10 cellular contexts compared by ENCODE assay signal in the genomic region with DNA sequence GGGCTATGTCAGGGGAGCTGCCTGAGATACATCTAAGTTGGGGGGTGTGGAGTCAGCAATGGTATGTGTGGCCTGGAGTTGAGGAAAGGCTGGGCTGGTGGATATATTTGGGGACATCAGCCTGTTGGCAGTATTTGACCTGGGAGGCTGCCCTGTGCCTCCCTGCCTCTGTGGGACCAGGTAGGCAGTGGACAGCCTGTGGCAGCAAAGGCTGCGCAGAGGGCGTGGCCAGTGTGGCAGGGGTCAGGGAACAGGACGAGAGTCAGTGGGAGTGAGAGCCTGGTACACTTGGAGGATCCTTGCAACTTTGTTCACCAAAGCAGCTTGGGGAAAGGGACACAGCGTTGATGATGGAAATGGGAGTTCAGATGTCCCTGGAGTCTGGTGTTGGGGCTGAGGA. TPM values are rescaled to one million over a fixed set of nuclear protein-coding genes. Genes with fewer than 3 reads are reported as not detected.
DNase-seq lines count a peak whose midpoint lies in the region; ATAC-seq and TF ChIP-seq lines count a peak whose summit lies in the region.
"Had no signal": no experiment of that assay in that cellular context is flagged by ENCODE, and none has a peak within 500 bp of the region (broad histone marks: within the 10 kb centered on the region; RNA-seq: fewer than 3 reads in every experiment).

No MANE protein-coding gene starts in this region.

- ATAC-seq in heart right ventricle (no peak), upper lobe of right lung (no peak)
- ATAC-seq in natural killer cell treated with Interleukin-12 subunit alpha and Interleukin-12 subunit beta and Interleukin-15 and Interleukin-18, amount 100 ng/mL, for 72 hours: no peak

- H3K9me3 ChIP-seq in heart right ventricle: no peaks in the 10 kb centered on the region
- H3K9me3 ChIP-seq in upper lobe of right lung: no peaks in the 10 kb centered on the region

- peak overlapping the region; percentile 76 for H3K4me3 Mint-ChIP-seq in natural killer cell treated with Interleukin-12 subunit alpha and Interleukin-12 subunit beta and Interleukin-15 and Interleukin-18, amount 100 ng/mL, for 72 hours

- peak overlapping the region; percentile 96 to 98 for H3K27ac Mint-ChIP-seq in natural killer cell treated with Interleukin-12 subunit alpha and Interleukin-12 subunit beta and Interleukin-15 and Interleukin-18, amount 100 ng/mL, for 72 hours

- TF ChIP-seq CTCF in heart right ventricle (IDR thresholded peaks at IDR 0.05): no peak
- no peak for TF ChIP-seq CTCF in upper lobe of right lung (IDR thresholded peaks at IDR 0.05)

- no peak overlapping the region for H3K4me3 ChIP-seq in heart right ventricle
- no peak overlapping the region for H3K4me3 ChIP-seq in upper lobe of right lung

- H3K9me3 Mint-ChIP-seq in natural killer cell treated with Interleukin-12 subunit alpha and Interleukin-12 subunit beta and Interleukin-15 and Interleukin-18, amount 100 ng/mL, for 72 hours: no peaks in the 10 kb centered on the region

- no peaks in the 10 kb centered on the region for H3K27me3 Mint-ChIP-seq in natural killer cell treated with Interleukin-12 subunit alpha and Interleukin-12 subunit beta and Interleukin-15 and Interleukin-18, amount 100 ng/mL, for 72 hours

- DNase-seq in heart right ventricle (no peak), cardiac septum (ENCODE audit: low spot score) (no peak), upper lobe of right lung (no peak), SIG-M5 (lab: John Stamatoyannopoulos, UW) (no peak), NCI-H69 (lab: John Stamatoyannopoulos, UW) (no peak), COR-L47 (lab: John Stamatoyannopoulos, UW) (no peak)
- no peak for DNase-seq in natural killer cell treated with Interleukin-12 subunit alpha and Interleukin-12 subunit beta and Interleukin-15 and Interleukin-18, amount 100 ng/mL, for 72 hours (ENCODE audit: low spot score)
- DNase-seq: NCI-H2171 had no signal

- H3K4me1 ChIP-seq in heart right ventricle (peaks cover 50 to 100% (median 93%) of the 10 kb centered on the region in 9 donors), upper lobe of right lung (peaks cover 56% of the 10 kb centered on the region)

- H3K4me1 Mint-ChIP-seq in natural killer cell treated with Interleukin-12 subunit alpha and Interleukin-12 subunit beta and Interleukin-15 and Interleukin-18, amount 100 ng/mL, for 72 hours (ENCODE audit: low read depth in 2 of 2): peaks cover 70 to 74% of the 10 kb centered on the region in 2 donors

- peaks cover 0 to 60% (median 11%) of the 10 kb centered on the region in 9 donors for H3K36me3 ChIP-seq in heart right ventricle
- H3K36me3 ChIP-seq in upper lobe of right lung: peaks cover 33% of the 10 kb centered on the region

- H3K36me3 Mint-ChIP-seq in natural killer cell treated with Interleukin-12 subunit alpha and Interleukin-12 subunit beta and Interleukin-15 and Interleukin-18, amount 100 ng/mL, for 72 hours: no peaks in the 10 kb centered on the region

- intact Hi-C loops in heart right ventricle (cut with DNase I): loop anchor here in 5 of 10 donors (10.0 kb wide), 2 partner anchors 291 to 301 kb away; partner anchors contain the start of genes RBM15B (in 3 of the 5) and MANF (in 2 of the 5)
- intact Hi-C loops in cardiac septum (cut with DNase I): loop anchor here (2.0 kb wide), 1 partner anchor 15 kb away; the partner anchor contains the start of gene TEX264
- intact Hi-C loops in upper lobe of right lung (cut with DNase I): no loop called here

- H3K27ac ChIP-seq in heart right ventricle (peak overlapping the region; percentile 87 to 96 (median 94)), cingulate gyrus (ENCODE audit: low read depth, low read length) (peak overlapping the region; percentile 73), upper lobe of right lung (peak overlapping the region; percentile 76)

- no peaks in the 10 kb centered on the region for H3K27me3 ChIP-seq in heart right ventricle
- no peaks in the 10 kb centered on the region for H3K27me3 ChIP-seq in upper lobe of right lung

- 73 to 78% methylated on average over 4 of the region's 4 CpGs for WGBS in heart right ventricle, 2 donors

RNA-seq across cellular contexts. Expression of gene TEX264, which starts 15.0 kb away (rescaled TPM):
- total RNA-seq in heart right ventricle (10 to 100 TPM; 28.4 to 50.1 (median 33.4) TPM), cardiac septum (28.8 TPM), upper lobe of right lung (51.0 TPM)
- 10 to 100 TPM; 66.7 to 87.0 TPM for polyA plus RNA-seq in heart right ventricle
- total RNA-seq in natural killer cell treated with Interleukin-12 subunit alpha and Interleukin-12 subunit beta and Interleukin-15 and Interleukin-18, amount 100 ng/mL, for 72 hours: 10 to 100 TPM; 27.0 to 31.9 TPM

RNA-seq across cellular contexts. Expression of gene GRM2, which starts 20.8 kb away (rescaled TPM):
- total RNA-seq in heart right ventricle: under 1 TPM in 9 of 10 donors, not detected in 1; 0.06 to 0.66 (median 0.39) TPM
- polyA plus RNA-seq in heart right ventricle: under 1 TPM; 0.04 to 0.37 TPM
- total RNA-seq in cardiac septum: 0.30 TPM
- 1 to 10 TPM in 1 of 2 donors, under 1 TPM in 1; 0.90 to 1.0 TPM for total RNA-seq in natural killer cell treated with Interleukin-12 subunit alpha and Interleukin-12 subunit beta and Interleukin-15 and Interleukin-18, amount 100 ng/mL, for 72 hours
- total RNA-seq in upper lobe of right lung: 0.49 TPM
- total RNA-seq: SK-MEL-5 had no signal
